In genomic region chr10:132515811-132516726, GRCh38 we compare ENCODE assay signal across 8 cellular contexts. TPM values are rescaled to one million over a fixed set of nuclear protein-coding genes. Genes with fewer than 3 reads are reported as not detected.
A peak's percentile ranks its signal among the peaks of the same experiment; 100 is the strongest.
DNase-seq lines count a peak whose midpoint lies in the region; ATAC-seq and TF ChIP-seq lines count a peak whose summit lies in the region.

No MANE protein-coding gene starts in this region.

- H4K91ac ChIP-seq in neuronal stem cell (ENCODE audit: low read depth, low read length, poor library complexity) = no peak overlapping the region

- H3K18ac ChIP-seq in neuronal stem cell (ENCODE audit: low read length) = peak overlapping the region; percentile 88

- H3K36me3 ChIP-seq in breast epithelium = no peaks in the 10 kb centered on the region
- no peaks in the 10 kb centered on the region for H3K36me3 ChIP-seq in neuronal stem cell (replicated peaks in 1 of 2; ENCODE audit: control insufficient read depth in 2 of 2, insufficient read depth in 2 of 2, low read length in 2 of 2)
- H3K36me3 ChIP-seq in uterus = no peaks in the 10 kb centered on the region

- POLR2A ChIA-PET in MCF 10A (lab: Yijun Ruan, JAX) = no interaction called here

- H2BK120ac ChIP-seq in neuronal stem cell (ENCODE audit: low read depth, low read length) = no peak overlapping the region

- H3K9me3 ChIP-seq in breast epithelium = no peaks in the 10 kb centered on the region
- peaks cover 3% of the 10 kb centered on the region in 2 donors for H3K9me3 ChIP-seq in neuronal stem cell (replicated peaks in 1 of 2; ENCODE audit: control insufficient read depth in 2 of 2, insufficient read depth in 1 of 2, low read depth in 1 of 2, low read length in 2 of 2)
- no peaks in the 10 kb centered on the region for H3K9me3 ChIP-seq in uterus

- H2AFZ ChIP-seq in neuronal stem cell (ENCODE audit: low read length) = no peak overlapping the region

- peak; percentile 3 for ATAC-seq in esophagus mucosa
- no peak for ATAC-seq in effector memory CD8-positive, alpha-beta T cell (replicated peaks)
- no peak for ATAC-seq in HG02759 (IDR thresholded peaks at IDR 0.05; ENCODE audit: unreplicated experiment)

- CTCF ChIA-PET in MCF 10A (lab: Yijun Ruan, JAX) = interaction anchor here (1.1 kb wide), 1 partner anchor 21 kb away, joined by 5 read pairs; no protein-coding TSS in a partner anchor

- H3K4me2 ChIP-seq in neuronal stem cell (ENCODE audit: insufficient read depth, low read length, poor library complexity, severe bottlenecking) = no peak overlapping the region

- H3K4me3 Mint-ChIP-seq in MCF 10A (ENCODE audit: unreplicated experiment) = no peak overlapping the region
- H3K4me3 Mint-ChIP-seq in effector memory CD8-positive, alpha-beta T cell = no peak overlapping the region

- no peak for TF ChIP-seq POLR2A in breast epithelium (IDR thresholded peaks at IDR 0.05)
- no peak for TF ChIP-seq POLR2A in uterus (IDR thresholded peaks at IDR 0.05)

- H4K8ac ChIP-seq in neuronal stem cell (ENCODE audit: low read depth, low read length) = no peak overlapping the region

- no peaks in the 10 kb centered on the region for H3K4me1 Mint-ChIP-seq in MCF 10A (ENCODE audit: insufficient read depth, unreplicated experiment)
- H3K4me1 Mint-ChIP-seq in effector memory CD8-positive, alpha-beta T cell (ENCODE audit: low read depth in 2 of 2) = no peaks in the 10 kb centered on the region

- no peak overlapping the region for H3K4ac ChIP-seq in neuronal stem cell (ENCODE audit: low read length)

- no peak overlapping the region for H2BK5ac ChIP-seq in neuronal stem cell (ENCODE audit: low read length)

- BruUV-seq in MCF 10A (replicated peaks; lab: Mats Ljungman, UMichigan) = no TSS peak

- no peak overlapping the region for H3K14ac ChIP-seq in neuronal stem cell (ENCODE audit: low read length)

- H3K4me1 ChIP-seq in breast epithelium (peaks cover 18 to 28% of the 10 kb centered on the region in 2 donors), neuronal stem cell (ENCODE audit: control insufficient read depth in 2 of 2, insufficient read depth in 1 of 2, low read depth in 1 of 2, low read length in 2 of 2) (peaks cover 32 to 47% of the 10 kb centered on the region in 2 donors), uterus (peaks cover 16 to 47% of the 10 kb centered on the region in 2 donors)

- intact Hi-C loops in breast epithelium (cut with DNase I; ENCODE audit: low total_unique reads) = no loop called here
- intact Hi-C loops in MCF 10A (cut with micrococcal nuclease) = no loop called here
- intact Hi-C loops in uterus (cut with DNase I; ENCODE audit: low total_unique reads) = no loop called here

- H3K27ac ChIP-seq in breast epithelium (peak overlapping the region; percentile 90 to 94), neuronal stem cell (replicated peaks; ENCODE audit: low read length) (no peak overlapping the region), uterus (peak overlapping the region; percentile 93 to 96)

- no CpG with 5 or more reads among the region's 19 CpGs for WGBS in neuronal stem cell (ENCODE audit: extremely low coverage in 2 of 2, insufficient read length in 2 of 2, insufficient replicate concordance in 1 of 2), 2 donors

- peak overlapping the region; percentile 6 for H3K23ac ChIP-seq in neuronal stem cell (ENCODE audit: low read depth, low read length, poor library complexity)

- no peaks in the 10 kb centered on the region for H3K79me1 ChIP-seq in neuronal stem cell (ENCODE audit: low read depth, low read length)

- no peak overlapping the region for H3K9ac ChIP-seq in neuronal stem cell (ENCODE audit: low read depth, low read length, poor library complexity)

- TF ChIP-seq CTCF in breast epithelium (IDR thresholded peaks at IDR 0.05) = no peak
- no peak for TF ChIP-seq CTCF in MCF 10A (IDR thresholded peaks at IDR 0.05; ENCODE audit: unreplicated experiment)
- no peak for TF ChIP-seq CTCF in uterus (IDR thresholded peaks at IDR 0.05)

- H3K4me3 ChIP-seq in breast epithelium (no peak overlapping the region), neuronal stem cell (ENCODE audit: low read length in 2 of 2) (no peak overlapping the region), uterus (no peak overlapping the region)

- H3K36me3 Mint-ChIP-seq in MCF 10A (ENCODE audit: insufficient read depth, unreplicated experiment) = no peaks in the 10 kb centered on the region
- no peaks in the 10 kb centered on the region for H3K36me3 Mint-ChIP-seq in effector memory CD8-positive, alpha-beta T cell (ENCODE audit: insufficient read depth)

- DNase-seq in breast epithelium (ENCODE audit: low spot score in 2 of 2) (no peak), MCF 10A (ENCODE audit: unreplicated experiment) (no peak), neuronal stem cell (ENCODE audit: low spot score) (no peak), uterus (peak in 1 of 2 donors; percentile 36), COR-L47 (lab: John Stamatoyannopoulos, UW) (no peak)
- DNase-seq in effector memory CD8-positive, alpha-beta T cell = no peak

- no peak overlapping the region for H3K27ac Mint-ChIP-seq in MCF 10A (ENCODE audit: low read depth, unreplicated experiment)
- no peak overlapping the region for H3K27ac Mint-ChIP-seq in effector memory CD8-positive, alpha-beta T cell

- H3K9me3 Mint-ChIP-seq in MCF 10A (ENCODE audit: unreplicated experiment) = no peaks in the 10 kb centered on the region
- no peaks in the 10 kb centered on the region for H3K9me3 Mint-ChIP-seq in effector memory CD8-positive, alpha-beta T cell

- H3K27me3 Mint-ChIP-seq in MCF 10A (ENCODE audit: insufficient read depth, unreplicated experiment) = peaks cover 15% of the 10 kb centered on the region
- H3K27me3 Mint-ChIP-seq in effector memory CD8-positive, alpha-beta T cell = peaks cover 3 to 35% of the 10 kb centered on the region in 2 donors

- H3K27me3 ChIP-seq in breast epithelium (no peaks in the 10 kb centered on the region), neuronal stem cell (ENCODE audit: control insufficient read depth in 3 of 3, insufficient read depth in 3 of 3, low read depth in 1 of 3, low read length in 3 of 3) (peaks cover 2 to 48% (median 25%) of the 10 kb centered on the region in 3 experiments), uterus (no peaks in the 10 kb centered on the region)

- H2BK12ac ChIP-seq in neuronal stem cell (ENCODE audit: low read length) = peak overlapping the region; percentile 7

- H2BK15ac ChIP-seq in neuronal stem cell (ENCODE audit: low read length) = no peak overlapping the region

- H2AK5ac ChIP-seq in neuronal stem cell (ENCODE audit: low read depth, low read length) = no peak overlapping the region

RNA-seq across cellular contexts. Expression of gene INPP5A, which starts 21.5 kb away (rescaled TPM):
- 10 to 100 TPM; 26.6 to 50.6 (median 38.7) TPM for total RNA-seq in breast epithelium
- total RNA-seq in MCF 10A (2022) = 14.2 and 14.7 TPM in 2 replicates
- total RNA-seq in esophagus mucosa = 14.3 TPM
- polyA plus RNA-seq in neuronal stem cell (2013, experiment 1 of 2) = 13.4 TPM
- polyA plus RNA-seq in neuronal stem cell (2013, experiment 2 of 2) = 13.7 TPM
- total RNA-seq in uterus = 100 to 1,000 TPM in 1 of 4 donors, 10 to 100 TPM in 3; 22.5 to 160 (median 93.2) TPM
